ENCODE assay signal across 1 cellular context in the genomic region with DNA sequence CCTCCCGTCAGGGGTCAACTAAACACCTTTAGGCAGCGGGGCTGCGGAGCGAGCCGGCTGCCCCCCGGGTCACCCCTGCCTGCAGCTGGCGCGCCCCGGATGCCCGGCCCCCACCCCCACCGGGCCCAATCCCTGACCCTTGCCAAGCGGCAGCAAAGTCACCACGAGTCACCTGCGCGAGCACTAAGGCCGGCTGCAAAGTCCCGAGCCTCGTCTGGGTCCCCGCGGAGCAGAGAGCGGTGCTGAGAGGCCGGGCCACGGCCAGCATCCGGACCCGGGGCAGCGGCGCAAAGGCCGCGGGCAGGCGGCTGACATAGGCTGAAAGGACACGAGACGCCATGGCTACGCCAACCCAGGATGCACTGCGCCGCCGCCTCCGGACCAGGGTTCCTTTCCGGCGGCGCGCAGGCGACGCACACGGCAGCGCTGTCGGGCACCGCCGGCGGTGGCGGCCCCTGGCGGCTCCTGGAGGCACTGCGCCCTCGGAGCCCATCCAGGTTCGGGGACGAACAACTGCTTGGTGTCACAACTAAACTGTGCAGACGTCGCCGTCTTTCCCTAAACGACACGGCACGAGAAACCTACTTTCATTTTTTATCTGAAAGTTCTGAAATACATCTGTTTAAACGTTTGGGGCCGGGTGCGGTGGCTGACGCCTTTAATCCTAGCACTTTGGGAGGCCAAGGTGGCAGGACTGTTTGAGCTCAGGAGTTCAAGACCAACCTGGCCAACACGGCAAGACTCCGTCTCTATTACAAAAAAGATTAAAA.
TF ChIP-seq lines count a peak whose summit lies in the region.

NDUFAB1 (minus strand) TSS at position 366 of the 770 bp plus-strand sequence; CDS start at position 340, 26 bp downstream.

TF ChIP-seq in GM12878, 131 proteins besides CTCF, POLR2A, EP300 and RAD21 (continued from another document):
- TF ChIP-seq E2F8 (IDR thresholded peaks at IDR 0.05; ENCODE audit: low read depth, partially characterized antibody): peak; percentile 52
- peak; percentile 84; the same call in 1 of the 2 replicates for TF ChIP-seq SIN3A (IDR thresholded peaks at IDR 0.05; ENCODE audit: low read depth, low read length)
- TF ChIP-seq ZNF217 (IDR thresholded peaks at IDR 0.05): peak; percentile 62; the same call in 1 of the 2 replicates
- TF ChIP-seq RCOR1 (conservative IDR thresholded peaks at IDR 0.05; ENCODE audit: low read depth, low read length): no peak
- TF ChIP-seq BRCA1 (IDR thresholded peaks at IDR 0.05; ENCODE audit: low read depth, low read length): no peak
- TF ChIP-seq MEF2B (IDR thresholded peaks at IDR 0.05; ENCODE audit: partially characterized antibody, poor library complexity, severe bottlenecking): no peak
- no peak for TF ChIP-seq BCLAF1 (IDR thresholded peaks at IDR 0.05)
- no peak for TF ChIP-seq CBX5 (IDR thresholded peaks at IDR 0.05; ENCODE audit: low read depth)
- TF ChIP-seq, protein P1, sequence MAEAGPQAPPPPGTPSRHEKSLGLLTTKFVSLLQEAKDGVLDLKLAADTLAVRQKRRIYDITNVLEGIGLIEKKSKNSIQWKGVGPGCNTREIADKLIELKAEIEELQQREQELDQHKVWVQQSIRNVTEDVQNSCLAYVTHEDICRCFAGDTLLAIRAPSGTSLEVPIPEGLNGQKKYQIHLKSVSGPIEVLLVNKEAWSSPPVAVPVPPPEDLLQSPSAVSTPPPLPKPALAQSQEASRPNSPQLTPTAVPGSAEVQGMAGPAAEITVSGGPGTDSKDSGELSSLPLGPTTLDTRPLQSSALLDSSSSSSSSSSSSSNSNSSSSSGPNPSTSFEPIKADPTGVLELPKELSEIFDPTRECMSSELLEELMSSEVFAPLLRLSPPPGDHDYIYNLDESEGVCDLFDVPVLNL (IDR thresholded peaks at IDR 0.05; ENCODE audit: low read depth, low read length): 0 out of 2 replicates have a peak, but pooled peaks have one; percentile 41
